In the genomic region with DNA sequence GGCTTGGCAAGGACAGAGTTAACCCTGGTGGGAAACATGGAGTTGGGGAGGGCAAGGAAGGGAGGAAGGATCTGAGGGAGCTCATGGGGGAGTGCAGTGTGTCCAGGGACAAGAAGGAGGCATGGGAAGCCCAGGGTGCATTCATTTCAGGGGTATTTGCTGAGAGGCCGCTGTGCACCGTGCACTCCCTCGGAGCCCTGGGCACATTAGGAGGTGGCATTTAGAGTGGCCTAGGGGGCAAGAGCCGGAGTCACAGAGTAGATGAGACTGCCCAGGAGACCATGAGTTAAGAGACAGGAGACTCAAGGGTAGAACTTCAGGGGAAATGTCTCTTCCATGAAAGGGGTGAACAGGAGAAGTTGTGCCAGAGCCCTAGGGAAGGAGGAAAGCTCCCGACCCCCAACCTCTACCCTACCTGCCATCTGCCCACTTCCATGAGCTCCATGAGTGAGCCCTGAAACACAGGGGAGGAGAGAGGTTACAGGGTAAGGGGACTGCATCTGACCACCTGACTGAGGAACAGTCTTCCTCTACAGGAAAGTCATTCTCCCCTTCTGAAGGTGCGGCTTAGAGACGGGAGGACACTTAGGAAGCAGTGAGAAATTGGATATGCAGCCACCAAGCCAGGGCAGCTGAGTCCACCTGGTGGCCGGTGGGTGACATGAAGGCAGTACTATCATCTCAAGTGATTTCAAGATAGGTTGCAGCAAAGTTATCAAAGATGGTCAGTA, we compare ENCODE assay signal across 1 cellular context.
TF ChIP-seq lines count a peak whose summit lies in the region.

No MANE protein-coding gene starts in this region.

TF ChIP-seq in H1, 55 proteins besides CTCF, POLR2A, EP300 and RAD21 (continued from another document):
- TF ChIP-seq, protein P1, sequence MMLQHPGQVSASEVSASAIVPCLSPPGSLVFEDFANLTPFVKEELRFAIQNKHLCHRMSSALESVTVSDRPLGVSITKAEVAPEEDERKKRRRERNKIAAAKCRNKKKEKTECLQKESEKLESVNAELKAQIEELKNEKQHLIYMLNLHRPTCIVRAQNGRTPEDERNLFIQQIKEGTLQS (IDR thresholded peaks at IDR 0.05; ENCODE audit: insufficient read depth, low read depth, low read length), result no peak
- TF ChIP-seq CREB1 (IDR thresholded peaks at IDR 0.05) (no peak), BCL11A (IDR thresholded peaks at IDR 0.05; ENCODE audit: low read depth in 2 of 2, low read length in 2 of 2) (no peak), GABPA (IDR thresholded peaks at IDR 0.05; ENCODE audit: borderline replicate concordance, insufficient read depth, low read length) (no peak), CBX8 (IDR thresholded peaks at IDR 0.05; ENCODE audit: borderline replicate concordance, low read depth, low read length) (no peak), KDM5A (IDR thresholded peaks at IDR 0.05; ENCODE audit: low read length) (no peak), SIRT6 (IDR thresholded peaks at IDR 0.05; ENCODE audit: low read length) (no peak), SIN3A (conservative IDR thresholded peaks at IDR 0.05 in 1 of 2, IDR thresholded peaks at IDR 0.05 in 1 of 2; ENCODE audit: low read depth in 1 of 2, low read length in 2 of 2) (no peak)
